Comparison of ENCODE assay signal across 8 cellular contexts in genomic region chr20:34111712-34112599, GRCh38. TPM values are rescaled to one million over a fixed set of nuclear protein-coding genes. Genes with fewer than 3 reads are reported as not detected.
DNase-seq lines count a peak whose midpoint lies in the region; ATAC-seq and TF ChIP-seq lines count a peak whose summit lies in the region.

TSS of gene EIF2S2 (minus strand) at chr20:34112243. CDS start at chr20:34112110, 133 bp downstream.

- DNase-seq in GM13976 (ENCODE audit: low spot score), result peak; percentile 98
- peak; percentile 98 for DNase-seq in NCI-H146 treated with DMSO at 0.1 percent for 48 hours (lab: John Stamatoyannopoulos, UW; ENCODE audit: unreplicated experiment)
- peak; percentile 98 for DNase-seq in amniotic epithelial cell (ENCODE audit: low read depth)
- peak; percentile 94 to 96 for DNase-seq in heart right ventricle
- peak; percentile 86 to 99 (median 89) for DNase-seq in posterior cingulate gyrus
- DNase-seq in upper lobe of left lung, result peak; percentile 97

- in situ Hi-C loops in GM13976 (cut with MboI; ENCODE audit: low sequenced_read_pairs, unreplicated experiment), result no loop called here

- peak within 1 kb of the TSS; percentile 77 to 98 (median 94) for H3K27ac ChIP-seq in heart right ventricle
- peak within 1 kb of the TSS; percentile 94 to 98 (median 96) for H3K27ac ChIP-seq in upper lobe of left lung

- H3K27me3 ChIP-seq in heart right ventricle (no peaks in the 10 kb centered on the region), upper lobe of left lung (no peaks in the 10 kb centered on the region)

- H3K4me3 ChIP-seq in heart right ventricle (peak within 1 kb of the TSS; percentile 65 to 95 (median 80)), upper lobe of left lung (peak within 1 kb of the TSS; percentile 42 to 88 (median 70))

- H3K4me1 ChIP-seq in heart right ventricle, result peaks cover 4 to 50% (median 42%) of the 10 kb centered on the region in 9 donors
- peaks cover 32 to 43% (median 33%) of the 10 kb centered on the region in 4 donors for H3K4me1 ChIP-seq in upper lobe of left lung

- WGBS in heart right ventricle, 2 donors, result 0% methylated on average over 81 of the region's 81 CpGs
- 0% methylated on average over 4 to 43 of the region's 81 CpGs for WGBS in upper lobe of left lung, 2 donors

- TF ChIP-seq CTCF in GM13976 (IDR thresholded peaks at IDR 0.05; ENCODE audit: borderline replicate concordance, control extremely low read depth, extremely low read depth, insufficient read depth, missing control alignments), result no peak
- TF ChIP-seq CTCF in heart right ventricle (IDR thresholded peaks at IDR 0.05), result no peak
- TF ChIP-seq CTCF in upper lobe of left lung (IDR thresholded peaks at IDR 0.05), result peak in 3 of 6 experiments; percentile 30 to 51 (median 44)

- ATAC-seq in HG02870 (IDR thresholded peaks at IDR 0.05; ENCODE audit: unreplicated experiment) (peak; percentile 79), heart right ventricle (peak; percentile 97 to 98 (median 98)), upper lobe of left lung (ENCODE audit: low FRiP score in 2 of 2) (peak; percentile 97 to 98)

- H3K36me3 ChIP-seq in heart right ventricle, result peaks cover 0 to 23% (median 0%) of the 10 kb centered on the region in 9 donors
- H3K36me3 ChIP-seq in upper lobe of left lung, result peaks cover 3 to 18% (median 7%) of the 10 kb centered on the region in 4 donors

- H3K9me3 ChIP-seq in heart right ventricle, result no peaks in the 10 kb centered on the region
- no peaks in the 10 kb centered on the region for H3K9me3 ChIP-seq in upper lobe of left lung

- TF ChIP-seq POLR2A in upper lobe of left lung (IDR thresholded peaks at IDR 0.05), result peak; percentile 72 to 99 (median 96)

- intact Hi-C loops in T-helper 1 cell treated with Interleukin-12 subunit alpha and Interleukin-12 subunit beta and Interleukin-4 antibody, amounts not matched to agents 30 ng/mL and 1 ng/mL, for 36 hours (cut with micrococcal nuclease), result loop anchor here (1.0 to 10.0 kb wide), 17 partner anchors 17 to 765 kb away; partner anchors contain the start of genes ACSS2, AHCY, CDK5RAP1 and CHMP4B
- intact Hi-C loops in heart right ventricle (cut with DNase I) (loop anchor here in 2 of 10 donors (2.0 to 5.0 kb wide), 2 partner anchors 23 to 120 kb away; partner anchors contain the start of gene RALY (in 1 of the 2)), posterior cingulate gyrus (cut with DNase I) (loop anchor here (2.0 kb wide), 2 partner anchors 119 to 301 kb away; partner anchors contain the start of genes CHMP4B and RALY)

- peak in 1 of 4 donors; percentile 77 for TF ChIP-seq EP300 in upper lobe of left lung (IDR thresholded peaks at IDR 0.05)

RNA-seq across cellular contexts. Expression of gene EIF2S2, which starts in this region (rescaled TPM):
- total RNA-seq in T-helper 1 cell treated with Interleukin-12 subunit alpha and Interleukin-12 subunit beta and Interleukin-4 antibody, amounts not matched to agents 30 ng/mL and 1 ng/mL, for 36 hours, result 70.0 and 70.8 TPM in 2 replicates
- 10 to 100 TPM; 32.4 to 59.7 (median 41.1) TPM for total RNA-seq in heart right ventricle
- polyA plus RNA-seq in heart right ventricle, result 10 to 100 TPM; 22.2 to 67.7 TPM
- total RNA-seq in upper lobe of left lung, result 10 to 100 TPM; 28.3 to 76.1 (median 50.3) TPM

Comparison
In these comparisons a context has a peak if more than half of its experiments do, and no peak if none do; other contexts are left out.
1. Peak in every context shown above with its lines: DNase-seq, ATAC-seq, H3K4me3 ChIP-seq and H3K27ac ChIP-seq.